Comparison of ENCODE assay signal across 24 cellular contexts in the genomic region with DNA sequence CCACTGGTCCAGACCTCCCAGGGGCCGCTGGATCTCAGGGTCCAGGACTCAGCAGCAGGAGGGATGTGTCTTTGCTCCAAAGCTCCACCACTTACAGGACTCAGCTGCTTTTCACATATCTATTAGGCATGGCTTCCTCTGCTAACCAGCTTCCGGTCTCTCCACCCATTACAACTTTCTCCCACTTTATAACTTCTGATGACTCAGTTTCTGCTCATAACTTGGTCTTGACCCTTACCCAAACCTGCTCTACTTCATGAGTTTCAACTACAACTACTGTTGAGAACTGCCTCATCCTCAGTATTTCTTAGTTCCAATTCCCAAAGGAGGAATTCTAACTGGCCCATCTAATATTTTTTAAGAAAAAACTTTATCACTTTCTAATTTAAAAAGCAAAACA. TPM values are rescaled to one million over a fixed set of nuclear protein-coding genes. Genes with fewer than 3 reads are reported as not detected.
"Had no signal": no experiment of that assay in that cellular context is flagged by ENCODE, and none has a peak within 500 bp of the region (broad histone marks: within the 10 kb centered on the region; RNA-seq: fewer than 3 reads in every experiment).

No MANE protein-coding gene starts in this region.

- H3K9ac ChIP-seq: parathyroid adenoma had no signal

- H3K36me3 Mint-ChIP-seq: activated naive CD8-positive, alpha-beta T cell treated with anti-CD3 and anti-CD28 coated beads for 36 hours; immature natural killer cell; natural killer cell treated with Interleukin-12 subunit alpha and Interleukin-12 subunit beta and Interleukin-15 and Interleukin-18, amount 100 ng/mL, for 72 hours; stimulated activated naive B cell treated with anti-CD40 and anti-IgM and Interleukin-4, amounts not matched to agents 10 μg/mL and 1 μg/mL and 100 μg/mL, for 72 hours; T-cell; WTC11 had no signal

- H3K9me3 ChIP-seq: neutrophil, right lobe of liver, transverse colon, vagina had no signal

- H2AFZ ChIP-seq: parathyroid adenoma had no signal

- H3K4me3 Mint-ChIP-seq: activated naive CD8-positive, alpha-beta T cell treated with anti-CD3 and anti-CD28 coated beads for 36 hours; activated T-cell treated with anti-CD3 and anti-CD28 coated beads, Interleukin-2, amount 50 U/mL, for 4 hours; natural killer cell treated with Interleukin-12 subunit alpha and Interleukin-12 subunit beta and Interleukin-15 and Interleukin-18, amount 100 ng/mL, for 72 hours; stimulated activated naive B cell treated with anti-CD40 and anti-IgM and Interleukin-4, amounts not matched to agents 10 μg/mL and 1 μg/mL and 100 μg/mL, for 72 hours; T-cell; T-helper 2 cell treated with Interferon-gamma antibody and Interleukin-4, amounts not matched to agents 5 μg/mL and 100 μg/mL, for 36 hours; WTC11 had no signal

- H3K4me1 Mint-ChIP-seq: immature natural killer cell, WTC11 had no signal

- H3K27ac Mint-ChIP-seq: activated naive CD8-positive, alpha-beta T cell treated with anti-CD3 and anti-CD28 coated beads for 36 hours; activated T-helper 2 cell treated with anti-CD3 and anti-CD28 coated beads, Interferon-gamma antibody, Interleukin-2, Interleukin-4, amounts not matched to agents 10 μg/mL and 5 μg/mL and 100 μg/mL, durations not matched to agents 14 hours and 24 hours and 36 hours; immature natural killer cell; natural killer cell treated with Interleukin-12 subunit alpha and Interleukin-12 subunit beta and Interleukin-15 and Interleukin-18, amount 100 ng/mL, for 72 hours; stimulated activated naive B cell treated with anti-CD40 and anti-IgM and Interleukin-4, amounts not matched to agents 10 μg/mL and 1 μg/mL and 100 μg/mL, for 72 hours; T-cell; T-helper 2 cell treated with Interferon-gamma antibody and Interleukin-4, amounts not matched to agents 5 μg/mL and 100 μg/mL, for 36 hours; WTC11 had no signal

- H3K4me1 ChIP-seq: parathyroid adenoma, right lobe of liver, transverse colon, vagina had no signal

- DNase-seq: activated CD8-positive, alpha-beta memory T cell treated with anti-CD3 and anti-CD28 coated beads, Interleukin-2, amount 50 U/mL, for 4 hours; activated naive CD4-positive, alpha-beta T cell treated with Interleukin-2 at 50 U/mL for 16 hours; activated naive CD8-positive, alpha-beta T cell treated with anti-CD3 and anti-CD28 coated beads for 36 hours; activated T-cell treated with anti-CD3 and anti-CD28 coated beads, Interleukin-2, amount 50 U/mL, for 4 hours; foreskin fibroblast; immature natural killer cell; left ventricle myocardium superior; midbrain; right lobe of liver; stimulated activated CD4-positive, alpha-beta T cell treated with anti-CD3 and anti-CD28 coated beads, Interleukin-2, amount 100 ng/mL, for 48 hours; stimulated activated CD8-positive, alpha-beta memory T cell treated with anti-CD3 and anti-CD28 coated beads, Interleukin-4, amount 100 ng/mL, for 48 hours; stimulated activated naive B cell treated with anti-CD40 and anti-IgM and Interleukin-4, amounts not matched to agents 10 μg/mL and 1 μg/mL and 100 μg/mL, for 72 hours; T-cell; transverse colon had no signal

- H3K27me3 ChIP-seq: cardiac muscle cell, neutrophil, right lobe of liver, transverse colon, vagina had no signal

- ATAC-seq: activated T-cell treated with anti-CD3 and anti-CD28 coated beads, Interleukin-2, amount 50 U/mL, for 4 hours; left ventricle myocardium superior; natural killer cell treated with Interleukin-12 subunit alpha and Interleukin-12 subunit beta and Interleukin-15 and Interleukin-18, amount 100 ng/mL, for 72 hours; right lobe of liver; stimulated activated naive B cell treated with anti-CD40 and anti-IgM and Interleukin-4, amounts not matched to agents 10 μg/mL and 1 μg/mL and 100 μg/mL, for 72 hours; T-cell; WTC11 had no signal

- H3K9me3 Mint-ChIP-seq: activated naive CD8-positive, alpha-beta T cell treated with anti-CD3 and anti-CD28 coated beads for 36 hours; activated T-cell treated with anti-CD3 and anti-CD28 coated beads, Interleukin-2, amount 50 U/mL, for 4 hours; activated T-helper 2 cell treated with anti-CD3 and anti-CD28 coated beads, Interferon-gamma antibody, Interleukin-2, Interleukin-4, amounts not matched to agents 10 μg/mL and 5 μg/mL and 100 μg/mL, durations not matched to agents 14 hours and 24 hours and 36 hours; natural killer cell treated with Interleukin-12 subunit alpha and Interleukin-12 subunit beta and Interleukin-15 and Interleukin-18, amount 100 ng/mL, for 72 hours; stimulated activated naive B cell treated with anti-CD40 and anti-IgM and Interleukin-4, amounts not matched to agents 10 μg/mL and 1 μg/mL and 100 μg/mL, for 72 hours; T-cell; T-helper 2 cell treated with Interferon-gamma antibody and Interleukin-4, amounts not matched to agents 5 μg/mL and 100 μg/mL, for 36 hours had no signal

- H3K4me3 ChIP-seq: cardiac muscle cell, right lobe of liver, smooth muscle cell, transverse colon, vagina had no signal

- H3K36me3 ChIP-seq: cardiac muscle cell, neutrophil, transverse colon, vagina had no signal

- H3K4me2 ChIP-seq: smooth muscle cell had no signal

- H3K27ac ChIP-seq: cardiac muscle cell, neutrophil, parathyroid adenoma, right lobe of liver, transverse colon, vagina had no signal

RNA-seq across cellular contexts. Expression of a gene that starts 17.2 kb away (rescaled TPM):
- total RNA-seq: activated naive CD8-positive, alpha-beta T cell treated with anti-CD3 and anti-CD28 coated beads for 36 hours; activated T-cell treated with anti-CD3 and anti-CD28 coated beads, Interleukin-2, amount 50 U/mL, for 4 hours; activated T-helper 2 cell treated with anti-CD3 and anti-CD28 coated beads, Interferon-gamma antibody, Interleukin-2, Interleukin-4, amounts not matched to agents 10 μg/mL and 5 μg/mL and 100 μg/mL, durations not matched to agents 14 hours and 24 hours and 36 hours; natural killer cell treated with Interleukin-12 subunit alpha and Interleukin-12 subunit beta and Interleukin-15 and Interleukin-18, amount 100 ng/mL, for 72 hours; pulmonary artery endothelial cell; smooth muscle cell; transverse colon; vagina had no signal
- polyA plus RNA-seq: immature natural killer cell, smooth muscle cell had no signal
